ENCODE assay signal across 9 cellular contexts in the genomic region with DNA sequence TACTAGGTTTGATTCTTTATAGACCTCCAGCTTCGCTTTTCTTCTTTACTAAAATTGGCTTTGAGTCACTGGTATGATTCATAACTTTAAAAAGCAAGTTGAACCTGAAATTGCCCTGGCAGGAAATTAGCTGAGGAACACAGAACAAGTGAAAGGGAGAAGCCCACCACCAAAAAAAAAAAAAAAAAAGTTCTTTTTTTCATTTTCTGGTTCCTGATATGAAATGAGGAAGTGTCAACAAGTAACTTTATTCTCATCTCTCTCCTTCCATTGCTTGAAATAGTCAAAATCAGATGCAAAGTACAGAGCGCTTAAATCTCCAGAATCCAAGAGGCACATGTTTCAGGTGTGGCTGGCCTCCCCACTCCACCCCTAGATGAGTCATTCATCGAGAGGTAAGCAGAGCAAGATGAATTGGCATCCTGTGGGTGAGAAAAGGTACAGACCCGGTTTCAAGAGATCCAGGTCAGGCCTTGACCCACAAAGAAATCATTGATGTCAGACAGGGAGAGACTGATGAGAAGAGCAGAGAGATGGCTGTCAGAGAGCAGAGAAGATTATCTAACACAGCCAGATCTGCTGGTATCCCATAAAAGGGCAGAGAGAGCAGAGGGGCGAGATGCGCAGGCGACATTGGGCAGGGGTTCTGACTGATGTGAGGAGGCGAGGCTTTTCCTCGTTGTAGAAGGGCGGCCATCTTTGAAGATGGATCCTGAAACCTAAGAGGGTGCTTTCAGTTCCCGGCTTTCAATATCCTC. TPM values are rescaled to one million over a fixed set of nuclear protein-coding genes. Genes with fewer than 3 reads are reported as not detected.
DNase-seq lines count a peak whose midpoint lies in the region; ATAC-seq lines count a peak whose summit lies in the region.
"Had no signal": no experiment of that assay in that cellular context is flagged by ENCODE, and none has a peak within 500 bp of the region (broad histone marks: within the 10 kb centered on the region; RNA-seq: fewer than 3 reads in every experiment).

No MANE protein-coding gene starts in this region.

- ATAC-seq in GM18502 (IDR thresholded peaks at IDR 0.05; ENCODE audit: poor library complexity, unreplicated experiment), result peak; percentile 69
- peak; percentile 74 for ATAC-seq in GM21390 (IDR thresholded peaks at IDR 0.05; ENCODE audit: unreplicated experiment)
- ATAC-seq: heart right ventricle, sciatic nerve had no signal

- H3K4me1 ChIP-seq in esophagus (ENCODE audit: control insufficient read depth in 2 of 2, insufficient read depth in 2 of 2, low read length in 1 of 2), result no peaks in the 10 kb centered on the region

- H3K36me3 ChIP-seq in esophagus (ENCODE audit: control insufficient read depth in 2 of 2, insufficient read depth in 2 of 2, low read length in 1 of 2), result no peaks in the 10 kb centered on the region
- H3K36me3 ChIP-seq: heart right ventricle had no signal

- WGBS in esophagus, 2 donors, result 64 to 68% methylated on average over 11 of the region's 11 CpGs

- no peaks in the 10 kb centered on the region for H3K9me3 ChIP-seq in esophagus (ENCODE audit: control insufficient read depth in 2 of 2, insufficient read depth in 1 of 2, low read depth in 1 of 2, low read length in 1 of 2)

- H3K27me3 ChIP-seq in esophagus (ENCODE audit: control insufficient read depth in 1 of 2, insufficient read depth in 2 of 2, low read length in 2 of 2), result no peaks in the 10 kb centered on the region
- H3K27me3 ChIP-seq: heart right ventricle had no signal

- DNase-seq in M059J (ENCODE audit: low read depth) (peak; percentile 15), A172 (ENCODE audit: low spot score) (no peak), amniotic stem cell (lab: John Stamatoyannopoulos, UW) (no peak)
- DNase-seq in stimulated activated naive CD4-positive, alpha-beta T cell (lab: John Stamatoyannopoulos, UW), result no peak
- DNase-seq: heart right ventricle had no signal

- H3K27ac ChIP-seq in esophagus (ENCODE audit: low read depth in 2 of 2, low read length in 1 of 2), result peak overlapping the region; percentile 78 to 89
- H3K27ac ChIP-seq: heart right ventricle had no signal

- no peak overlapping the region for H3K4me3 ChIP-seq in esophagus (ENCODE audit: low read depth in 1 of 2, low read length in 2 of 2)
- H3K4me3 ChIP-seq: heart right ventricle had no signal

RNA-seq across cellular contexts. Expression of gene MBOAT1, which starts 54.8 kb away (rescaled TPM):
- total RNA-seq in M059J (2014; rRNA removed; shearing (Covaris generic)), result 26.4 and 32.3 TPM in 2 replicates
- polyA plus RNA-seq in esophagus, result 1 to 10 TPM; 5.9 to 6.6 TPM
- 6.2 and 10.3 TPM in 2 replicates for total RNA-seq in A172 (2014; rRNA removed; shearing (Covaris generic))
